Comparison of ENCODE assay signal across 9 cellular contexts in genomic region chr18:48835119-48835518, GRCh38.
DNase-seq lines count a peak whose midpoint lies in the region; ATAC-seq, FAIRE-seq and TF ChIP-seq lines count a peak whose summit lies in the region.
"Had no signal": no experiment of that assay in that cellular context is flagged by ENCODE, and none has a peak within 500 bp of the region (broad histone marks: within the 10 kb centered on the region; RNA-seq: fewer than 3 reads in every experiment).

No MANE protein-coding gene starts in this region.

- H2AFZ ChIP-seq in smooth muscle cell (ENCODE audit: low read depth), result no peak overlapping the region

- H3K27me3 ChIP-seq in RWPE2 (ENCODE audit: insufficient read depth, poor library complexity, severe bottlenecking) (no peaks in the 10 kb centered on the region), smooth muscle cell (ENCODE audit: low read depth) (no peaks in the 10 kb centered on the region)
- H3K27me3 ChIP-seq in effector memory CD4-positive, alpha-beta T cell (replicated peaks; ENCODE audit: control insufficient read depth, insufficient read depth, low read length, poor library complexity, severe bottlenecking), result no peaks in the 10 kb centered on the region

- H3K27me3 Mint-ChIP-seq in HFFc6 (ENCODE audit: insufficient read depth), result peaks cover 18% of the 10 kb centered on the region

- H3K4me3 ChIP-seq in RWPE2 (ENCODE audit: severe bottlenecking) (no peak overlapping the region), smooth muscle cell (no peak overlapping the region)
- peak overlapping the region; percentile 27 for H3K4me3 ChIP-seq in effector memory CD4-positive, alpha-beta T cell (ENCODE audit: insufficient read depth, low read depth, low read length, poor library complexity, severe bottlenecking)

- H3F3A ChIP-seq in smooth muscle cell (ENCODE audit: low read depth), result peaks cover 40% of the 10 kb centered on the region

- peak overlapping the region; percentile 89 for H3K27ac Mint-ChIP-seq in HFFc6

- H3K4me2 ChIP-seq in smooth muscle cell, result peak overlapping the region; percentile 5

- peaks cover 53% of the 10 kb centered on the region for H3K4me1 ChIP-seq in RWPE2 (ENCODE audit: insufficient read depth, poor library complexity, severe bottlenecking)
- peaks cover 91% of the 10 kb centered on the region for H3K4me1 ChIP-seq in effector memory CD4-positive, alpha-beta T cell (ENCODE audit: control insufficient read depth, insufficient read depth, low read length, poor library complexity, severe bottlenecking)
- H3K4me1 ChIP-seq in smooth muscle cell (ENCODE audit: low read depth), result peaks cover 41% of the 10 kb centered on the region

- peak overlapping the region; percentile 98 for H3K27ac ChIP-seq in RWPE2 (ENCODE audit: poor library complexity, severe bottlenecking)
- peak overlapping the region; percentile 74 for H3K27ac ChIP-seq in effector memory CD4-positive, alpha-beta T cell (ENCODE audit: insufficient read depth, low read length, poor library complexity, severe bottlenecking)
- peak overlapping the region; percentile 92 for H3K27ac ChIP-seq in smooth muscle cell (ENCODE audit: low read depth)

- no peak overlapping the region for H3K9ac ChIP-seq in smooth muscle cell (ENCODE audit: low read depth)

- no peaks in the 10 kb centered on the region for H3K9me3 Mint-ChIP-seq in HFFc6

- ATAC-seq in RWPE2 (ENCODE audit: low read depth) (no peak), GM19395 (IDR thresholded peaks at IDR 0.05; ENCODE audit: unreplicated experiment) (no peak)

- no peaks in the 10 kb centered on the region for H4K20me1 ChIP-seq in smooth muscle cell (ENCODE audit: low read depth)

- FAIRE-seq in RCC 7860 (lab: Jason Lieb, UNC), result no peak

- peaks cover 29% of the 10 kb centered on the region for H3K36me3 Mint-ChIP-seq in HFFc6 (ENCODE audit: low read depth)

- H3K79me2 ChIP-seq in smooth muscle cell (ENCODE audit: low read depth), result peaks cover 17% of the 10 kb centered on the region

- H3K4me1 Mint-ChIP-seq in HFFc6 (ENCODE audit: low read depth), result peaks cover 85% of the 10 kb centered on the region

- H3K9me3 ChIP-seq in RWPE2 (ENCODE audit: severe bottlenecking), result no peaks in the 10 kb centered on the region
- H3K9me3 ChIP-seq in effector memory CD4-positive, alpha-beta T cell (ENCODE audit: control insufficient read depth, low read length), result no peaks in the 10 kb centered on the region
- H3K9me3 ChIP-seq in smooth muscle cell (replicated peaks; ENCODE audit: low read depth), result no peaks in the 10 kb centered on the region

- TF ChIP-seq CTCF in HFFc6 (IDR thresholded peaks at IDR 0.05) (no peak), RWPE2 (IDR thresholded peaks at IDR 0.05; ENCODE audit: poor library complexity, severe bottlenecking) (no peak), smooth muscle cell (IDR thresholded peaks at IDR 0.05; ENCODE audit: borderline replicate concordance, insufficient read depth, poor library complexity, severe bottlenecking) (no peak)

- H3K4me3 Mint-ChIP-seq in HFFc6, result peak overlapping the region; percentile 78

- whole genome bisulfite sequencing in smooth muscle cell (ENCODE audit: low lambda C conversion rate), result 49% methylated on average over 3 of the region's 3 CpGs

- DNase-seq in HFFc6, result no peak
- DNase-seq in RWPE2 (ENCODE audit: low spot score), result peak; percentile 9
- no peak for DNase-seq in effector memory CD4-positive, alpha-beta T cell
- DNase-seq in smooth muscle cell (lab: John Stamatoyannopoulos, UW; ENCODE audit: unreplicated experiment), result no peak
- DNase-seq in RCC 7860 (ENCODE audit: low spot score), result no peak
- DNase-seq in SIG-M5 treated with dmso at 0.1 percent for 504 hours (lab: John Stamatoyannopoulos, UW; ENCODE audit: unreplicated experiment), result no peak
- DNase-seq: NCI-H1092 treated with DMSO at 0.1 percent for 48 hours, SHP77 had no signal

- H3K36me3 ChIP-seq in RWPE2 (ENCODE audit: low read depth) (no peaks in the 10 kb centered on the region; the same call in 1 of the 2 replicates), smooth muscle cell (ENCODE audit: low read depth) (no peaks in the 10 kb centered on the region)
- H3K36me3 ChIP-seq in effector memory CD4-positive, alpha-beta T cell (ENCODE audit: control insufficient read depth, insufficient read depth, low read length), result no peaks in the 10 kb centered on the region
